In genomic region chr10:117226813-117227451, GRCh38 we compare ENCODE assay signal across 8 cellular contexts. TPM values are rescaled to one million over a fixed set of nuclear protein-coding genes. Genes with fewer than 3 reads are reported as not detected.
DNase-seq lines count a peak whose midpoint lies in the region; ATAC-seq, FAIRE-seq and TF ChIP-seq lines count a peak whose summit lies in the region.

No MANE protein-coding gene starts in this region.

- no peaks in the 10 kb centered on the region for H3K36me3 Mint-ChIP-seq in osteocyte (ENCODE audit: unreplicated experiment)

- H3K4me1 Mint-ChIP-seq in osteocyte (ENCODE audit: unreplicated experiment), result no peaks in the 10 kb centered on the region

- no peak overlapping the region for H3K4me3 ChIP-seq in colonic mucosa

- H3K9ac ChIP-seq in colonic mucosa (ENCODE audit: low read depth in 2 of 2, low read length in 2 of 2), result no peak overlapping the region

- ATAC-seq in GM18519 (IDR thresholded peaks at IDR 0.05; ENCODE audit: low FRiP score, unreplicated experiment) (peak; percentile 49), HG02973 (IDR thresholded peaks at IDR 0.05; ENCODE audit: unreplicated experiment) (no peak)

- DNase-seq in AG08396 (ENCODE audit: low spot score) (peak; percentile 51), NCI-H146 (lab: John Stamatoyannopoulos, UW) (peak; percentile 84), colonic mucosa (peak; percentile 43), osteocyte (ENCODE audit: extremely low spot score, unreplicated experiment) (no peak), NCI-H1092 treated with DMSO at 0.1 percent for 48 hours (lab: John Stamatoyannopoulos, UW) (no peak), GM19239 (ENCODE audit: insufficient read length, low spot score) (no peak)

- no peaks in the 10 kb centered on the region for H3K4me1 ChIP-seq in colonic mucosa

- no peaks in the 10 kb centered on the region for H3K9me3 ChIP-seq in colonic mucosa

- H3K36me3 ChIP-seq in colonic mucosa, result no peaks in the 10 kb centered on the region

- H3K27me3 Mint-ChIP-seq in osteocyte (ENCODE audit: unreplicated experiment), result peaks cover 44% of the 10 kb centered on the region

- H3K27ac Mint-ChIP-seq in osteocyte (ENCODE audit: unreplicated experiment), result no peak overlapping the region

- no peak for FAIRE-seq in GM19239 (lab: Jason Lieb, UNC)

- no peak overlapping the region for H3K27ac ChIP-seq in colonic mucosa

- no peaks in the 10 kb centered on the region for H3K27me3 ChIP-seq in colonic mucosa

- H3K4me3 Mint-ChIP-seq in osteocyte (ENCODE audit: unreplicated experiment), result no peak overlapping the region

- peak; percentile 57 for TF ChIP-seq CTCF in colonic mucosa (IDR thresholded peaks at IDR 0.05)
- peak; percentile 34 for TF ChIP-seq CTCF in osteocyte (IDR thresholded peaks at IDR 0.05)

- no peaks in the 10 kb centered on the region for H3K9me3 Mint-ChIP-seq in osteocyte (ENCODE audit: unreplicated experiment)

- intact Hi-C loops in colonic mucosa (cut with DNase I), result loop anchor here (10.0 kb wide), 1 partner anchor 88 kb away; no protein-coding TSS in a partner anchor

RNA-seq across cellular contexts. Expression of gene SLC18A2, which starts 14.0 kb away (rescaled TPM):
- 1 to 10 TPM; 1.2 to 1.6 TPM for total RNA-seq in colonic mucosa
- not detected in 2 replicates for total RNA-seq in osteocyte

RNA-seq across cellular contexts. Expression of gene KCNK18, which starts 29.6 kb away (rescaled TPM):
- total RNA-seq in colonic mucosa, result not detected
- not detected in 2 replicates for total RNA-seq in osteocyte

Comparison
In these comparisons a context has a peak if more than half of its experiments do, and no peak if none do; other contexts are left out.
1. DNase-seq: peak in AG08396 (single experiment), NCI-H146 (single experiment) and colonic mucosa (single experiment); none in osteocyte (single experiment), NCI-H1092 treated with DMSO at 0.1 percent for 48 hours (single experiment) and GM19239 (single experiment).